Comparison of ENCODE assay signal across 11 cellular contexts in the genomic region with DNA sequence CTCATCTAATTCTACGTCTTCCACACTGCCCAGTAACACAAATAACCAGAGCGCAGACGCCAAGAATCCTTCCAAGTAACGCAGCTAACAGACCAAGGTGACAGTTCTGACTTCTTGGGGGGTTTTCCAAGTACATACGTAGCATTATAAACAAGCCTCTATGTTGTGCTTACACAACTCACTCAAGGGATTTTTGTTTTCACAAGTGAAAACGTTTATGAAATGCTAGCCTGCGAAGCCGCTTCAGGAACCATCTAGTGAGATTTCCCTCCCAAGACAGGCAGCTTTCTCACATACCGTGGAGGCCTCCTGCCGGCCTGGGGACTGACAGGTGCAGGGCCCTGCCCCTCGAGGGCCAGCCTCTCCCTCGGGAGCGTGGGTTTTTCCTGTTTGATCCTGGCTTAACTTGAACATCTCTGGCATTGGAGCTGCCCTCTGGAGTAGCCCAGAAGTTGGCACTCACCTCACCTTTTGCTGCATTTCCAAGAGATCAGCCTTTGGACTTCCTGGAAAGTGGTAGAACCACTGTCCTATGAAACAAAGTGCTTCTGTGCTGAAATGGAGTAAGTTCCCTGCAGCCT.
A peak's percentile ranks its signal among the peaks of the same experiment; 100 is the strongest.
DNase-seq lines count a peak whose midpoint lies in the region; ATAC-seq, FAIRE-seq and TF ChIP-seq lines count a peak whose summit lies in the region.
"Had no signal": no experiment of that assay in that cellular context is flagged by ENCODE, and none has a peak within 500 bp of the region (broad histone marks: within the 10 kb centered on the region; RNA-seq: fewer than 3 reads in every experiment).

No MANE protein-coding gene starts in this region.

- no peak for TF ChIP-seq POLR2A in GM12891 (IDR thresholded peaks at IDR 0.05; ENCODE audit: low read depth, low read length)

- ATAC-seq in GM21367 (IDR thresholded peaks at IDR 0.05; ENCODE audit: unreplicated experiment) (peak; percentile 40), HG03196 (IDR thresholded peaks at IDR 0.05; ENCODE audit: unreplicated experiment) (peak; percentile 53)

- DNase-seq in GM12891 (ENCODE audit: insufficient read length, low spot score) (no peak), germinal center (ENCODE audit: low spot score) (peak; percentile 42), nucleus accumbens (lab: John Stamatoyannopoulos, UW) (no peak), amygdala (lab: John Stamatoyannopoulos, UW) (no peak), DMS53 treated with DMSO at 0.1 percent for 48 hours (lab: John Stamatoyannopoulos, UW; ENCODE audit: unreplicated experiment) (no peak), putamen (ENCODE audit: low spot score) (no peak)
- DNase-seq: CD8-positive, alpha-beta memory T cell; foreskin fibroblast; SW 1271 had no signal

- peak; percentile 90 for FAIRE-seq in GM12891 (lab: Jason Lieb, UNC)

TF ChIP-seq in GM12891, 5 proteins besides CTCF, POLR2A, EP300 and RAD21:
- no peak for TF ChIP-seq SPI1 (IDR thresholded peaks at IDR 0.05; ENCODE audit: low read depth, low read length)
- TF ChIP-seq POU2F2 (IDR thresholded peaks at IDR 0.05; ENCODE audit: low read depth, low read length), result no peak
- TF ChIP-seq TAF1 (IDR thresholded peaks at IDR 0.05; ENCODE audit: low read depth, low read length), result no peak
- TF ChIP-seq PAX5 (IDR thresholded peaks at IDR 0.05; ENCODE audit: insufficient read depth, low read length, severe bottlenecking), result no peak
- TF ChIP-seq POLR2AphosphoS5 (IDR thresholded peaks at IDR 0.05; ENCODE audit: low read depth, low read length), result no peak
